In genomic region chr20:36852187-36852586, GRCh38 we compare ENCODE assay signal across 10 cellular contexts. TPM values are rescaled to one million over a fixed set of nuclear protein-coding genes. Genes with fewer than 3 reads are reported as not detected.
DNase-seq lines count a peak whose midpoint lies in the region; ATAC-seq and TF ChIP-seq lines count a peak whose summit lies in the region.
"Had no signal": no experiment of that assay in that cellular context is flagged by ENCODE, and none has a peak within 500 bp of the region (broad histone marks: within the 10 kb centered on the region; RNA-seq: fewer than 3 reads in every experiment).

No MANE protein-coding gene starts in this region.

- H3K27ac ChIP-seq in dorsolateral prefrontal cortex = peak overlapping the region; percentile 10 to 98 (median 92)
- peak overlapping the region; percentile 79 for H3K27ac ChIP-seq in vagina

- no peaks in the 10 kb centered on the region for H3K36me3 ChIP-seq in vagina

- no peak overlapping the region for H3K27ac Mint-ChIP-seq in type B pancreatic cell

- peaks cover 5% of the 10 kb centered on the region for H3K9me3 Mint-ChIP-seq in type B pancreatic cell

- DNase-seq in dorsolateral prefrontal cortex (peak in 9 of 10 donors; percentile 45 to 97 (median 68)), myocyte (ENCODE audit: low read depth) (peak; percentile 88), vagina (ENCODE audit: extremely low spot score in 2 of 2) (no peak), NCI-H2171 (lab: John Stamatoyannopoulos, UW) (no peak), type B pancreatic cell (ENCODE audit: extremely low spot score, unreplicated experiment) (no peak)
- DNase-seq in activated CD4-positive, alpha-beta T cell treated with anti-CD3 and anti-CD28 coated beads, Interleukin-2, amount 50 U/mL, for 48 hours = no peak
- DNase-seq: activated CD8-positive, alpha-beta memory T cell treated with anti-CD3 and anti-CD28 coated beads, Interleukin-2, amount 50 U/mL, for 48 hours; left colon; NCI-H1417 treated with DMSO at 0.1 percent for 48 hours had no signal

- peaks cover 11% of the 10 kb centered on the region for H3K36me3 Mint-ChIP-seq in type B pancreatic cell

- H3K27me3 ChIP-seq in dorsolateral prefrontal cortex (no peaks in the 10 kb centered on the region), vagina (no peaks in the 10 kb centered on the region)

- H3K4me1 Mint-ChIP-seq in type B pancreatic cell (ENCODE audit: unreplicated experiment) = peaks cover 18% of the 10 kb centered on the region

- H3K4me3 ChIP-seq in dorsolateral prefrontal cortex = peak overlapping the region in 10 of 59 donors; percentile 1 to 24 (median 15)
- H3K4me3 ChIP-seq in vagina = peak overlapping the region in 1 of 2 donors; percentile 39

- H3K9me3 ChIP-seq in vagina = no peaks in the 10 kb centered on the region

- intact Hi-C loops in dorsolateral prefrontal cortex (cut with DNase I) (no loop called here), vagina (cut with DNase I) (no loop called here)

- no peaks in the 10 kb centered on the region for H3K27me3 Mint-ChIP-seq in type B pancreatic cell

- no peak for TF ChIP-seq POLR2A in vagina (IDR thresholded peaks at IDR 0.05)

- peaks cover 71% of the 10 kb centered on the region for H3K4me1 ChIP-seq in vagina

- no peak overlapping the region for H3K4me3 Mint-ChIP-seq in type B pancreatic cell

- TF ChIP-seq CTCF in dorsolateral prefrontal cortex (IDR thresholded peaks at IDR 0.05 in 54 of 56, conservative IDR thresholded peaks at IDR 0.05 in 2 of 56; ENCODE audit: low read depth in 1 of 56, partially characterized antibody in 56 of 56) (peak in 2 of 56 donors; percentile 4 to 6), vagina (IDR thresholded peaks at IDR 0.05) (no peak), type B pancreatic cell (conservative IDR thresholded peaks at IDR 0.05) (no peak)

- peak; percentile 36 for ATAC-seq in HG03039 (IDR thresholded peaks at IDR 0.05; ENCODE audit: unreplicated experiment)
- ATAC-seq: left colon had no signal

RNA-seq across cellular contexts. Expression of gene TLDC2, which starts 23.8 kb away (rescaled TPM):
- total RNA-seq in dorsolateral prefrontal cortex = under 1 TPM in 4 of 120 experiments, not detected in 116; 0.32 to 0.57 (median 0.38) TPM
- not detected in 2 replicates for total RNA-seq in myocyte
- 0.18 TPM for polyA plus RNA-seq in myocyte (2012)
- 3.9 TPM for total RNA-seq in vagina
- 0.75 and 0.93 TPM in 2 replicates for total RNA-seq in type B pancreatic cell (ENCODE audit: low replicate concordance)

Comparison
In these comparisons a context has a peak if more than half of its experiments do, and no peak if none do; other contexts are left out.
1. DNase-seq: peak in dorsolateral prefrontal cortex (9 of 10) and myocyte (single experiment); none in vagina (0 of 2), activated CD4-positive, alpha-beta T cell treated with anti-CD3 and anti-CD28 coated beads, Interleukin-2, amount 50 U/mL, for 48 hours (0 of 2), NCI-H2171 (single experiment) and type B pancreatic cell (single experiment).